1 cellular context compared by ENCODE assay signal in genomic region chr7:43199761-43200160, GRCh38.
TF ChIP-seq lines count a peak whose summit lies in the region.

No MANE protein-coding gene starts in this region.

TF ChIP-seq in SK-N-SH treated with all-trans-retinoic acid at 6 μM for 48 hours, 23 proteins besides CTCF, POLR2A, EP300 and RAD21 (continued from another document):
- TF ChIP-seq, protein P1, sequence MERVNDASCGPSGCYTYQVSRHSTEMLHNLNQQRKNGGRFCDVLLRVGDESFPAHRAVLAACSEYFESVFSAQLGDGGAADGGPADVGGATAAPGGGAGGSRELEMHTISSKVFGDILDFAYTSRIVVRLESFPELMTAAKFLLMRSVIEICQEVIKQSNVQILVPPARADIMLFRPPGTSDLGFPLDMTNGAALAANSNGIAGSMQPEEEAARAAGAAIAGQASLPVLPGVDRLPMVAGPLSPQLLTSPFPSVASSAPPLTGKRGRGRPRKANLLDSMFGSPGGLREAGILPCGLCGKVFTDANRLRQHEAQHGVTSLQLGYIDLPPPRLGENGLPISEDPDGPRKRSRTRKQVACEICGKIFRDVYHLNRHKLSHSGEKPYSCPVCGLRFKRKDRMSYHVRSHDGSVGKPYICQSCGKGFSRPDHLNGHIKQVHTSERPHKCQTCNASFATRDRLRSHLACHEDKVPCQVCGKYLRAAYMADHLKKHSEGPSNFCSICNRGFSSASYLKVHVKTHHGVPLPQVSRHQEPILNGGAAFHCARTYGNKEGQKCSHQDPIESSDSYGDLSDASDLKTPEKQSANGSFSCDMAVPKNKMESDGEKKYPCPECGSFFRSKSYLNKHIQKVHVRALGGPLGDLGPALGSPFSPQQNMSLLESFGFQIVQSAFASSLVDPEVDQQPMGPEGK (CRISPR knock-in tag; IDR thresholded peaks at IDR 0.05; ENCODE audit: borderline replicate concordance): no peak
- TF ChIP-seq ARNTL (CRISPR knock-in tag; IDR thresholded peaks at IDR 0.05; ENCODE audit: borderline replicate concordance, low read depth): no peak
- TF ChIP-seq GLIS3 (CRISPR knock-in tag; IDR thresholded peaks at IDR 0.05): no peak
- TF ChIP-seq, protein P2, sequence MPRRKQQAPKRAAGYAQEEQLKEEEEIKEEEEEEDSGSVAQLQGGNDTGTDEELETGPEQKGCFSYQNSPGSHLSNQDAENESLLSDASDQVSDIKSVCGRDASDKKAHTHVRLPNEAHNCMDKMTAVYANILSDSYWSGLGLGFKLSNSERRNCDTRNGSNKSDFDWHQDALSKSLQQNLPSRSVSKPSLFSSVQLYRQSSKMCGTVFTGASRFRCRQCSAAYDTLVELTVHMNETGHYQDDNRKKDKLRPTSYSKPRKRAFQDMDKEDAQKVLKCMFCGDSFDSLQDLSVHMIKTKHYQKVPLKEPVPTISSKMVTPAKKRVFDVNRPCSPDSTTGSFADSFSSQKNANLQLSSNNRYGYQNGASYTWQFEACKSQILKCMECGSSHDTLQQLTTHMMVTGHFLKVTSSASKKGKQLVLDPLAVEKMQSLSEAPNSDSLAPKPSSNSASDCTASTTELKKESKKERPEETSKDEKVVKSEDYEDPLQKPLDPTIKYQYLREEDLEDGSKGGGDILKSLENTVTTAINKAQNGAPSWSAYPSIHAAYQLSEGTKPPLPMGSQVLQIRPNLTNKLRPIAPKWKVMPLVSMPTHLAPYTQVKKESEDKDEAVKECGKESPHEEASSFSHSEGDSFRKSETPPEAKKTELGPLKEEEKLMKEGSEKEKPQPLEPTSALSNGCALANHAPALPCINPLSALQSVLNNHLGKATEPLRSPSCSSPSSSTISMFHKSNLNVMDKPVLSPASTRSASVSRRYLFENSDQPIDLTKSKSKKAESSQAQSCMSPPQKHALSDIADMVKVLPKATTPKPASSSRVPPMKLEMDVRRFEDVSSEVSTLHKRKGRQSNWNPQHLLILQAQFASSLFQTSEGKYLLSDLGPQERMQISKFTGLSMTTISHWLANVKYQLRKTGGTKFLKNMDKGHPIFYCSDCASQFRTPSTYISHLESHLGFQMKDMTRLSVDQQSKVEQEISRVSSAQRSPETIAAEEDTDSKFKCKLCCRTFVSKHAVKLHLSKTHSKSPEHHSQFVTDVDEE (CRISPR knock-in tag; IDR thresholded peaks at IDR 0.05): no peak
